Comparison of ENCODE assay signal across 1 cellular context in genomic region chr7:81845628-81846259, GRCh38.
TF ChIP-seq lines count a peak whose summit lies in the region.

No MANE protein-coding gene starts in this region.

TF ChIP-seq in SK-N-SH, 30 proteins besides CTCF, POLR2A, EP300 and RAD21 (continued from another document):
- TF ChIP-seq RCOR1 (IDR thresholded peaks at IDR 0.05; ENCODE audit: low read length) (no peak), FOXJ3 (CRISPR knock-in tag; IDR thresholded peaks at IDR 0.05) (no peak)
